In genomic region chr12:11773889-11774677, GRCh38 we compare ENCODE assay signal across 11 cellular contexts.
DNase-seq lines count a peak whose midpoint lies in the region; ATAC-seq, FAIRE-seq and TF ChIP-seq lines count a peak whose summit lies in the region.
"Had no signal": no experiment of that assay in that cellular context is flagged by ENCODE, and none has a peak within 500 bp of the region (broad histone marks: within the 10 kb centered on the region; RNA-seq: fewer than 3 reads in every experiment).

No MANE protein-coding gene starts in this region.

- H3K79me2 ChIP-seq in OCI-LY7 (ENCODE audit: insufficient read depth, low read depth, low read length) = no peaks in the 10 kb centered on the region

- peaks cover 89% of the 10 kb centered on the region for H3K4me1 Mint-ChIP-seq in activated T-cell treated with anti-CD3 and anti-CD28 coated beads, Interleukin-2, amount 50 U/mL, for 24 hours (ENCODE audit: low read depth)
- peaks cover 60% of the 10 kb centered on the region for H3K4me1 Mint-ChIP-seq in activated T-cell treated with anti-CD3 and anti-CD28 coated beads, Interleukin-2, amount 50 U/mL, for 4 hours (ENCODE audit: low read depth)
- peaks cover 44 to 74% of the 10 kb centered on the region in 2 donors for H3K4me1 Mint-ChIP-seq in stimulated activated naive B cell treated with anti-CD40 and anti-IgM and Interleukin-4, amounts not matched to agents 10 μg/mL and 1 μg/mL and 100 μg/mL, for 72 hours

- H3K4me1 ChIP-seq in OCI-LY7 (ENCODE audit: insufficient read depth, low read length, poor library complexity, severe bottlenecking) = peaks cover 68% of the 10 kb centered on the region

- intact Hi-C loops in OCI-LY7 (cut with micrococcal nuclease; ENCODE audit: unreplicated experiment) = no loop called here

- TF ChIP-seq CTCF in OCI-LY7 (conservative IDR thresholded peaks at IDR 0.05; ENCODE audit: low read length) = no peak

- peak overlapping the region; percentile 42 for H3K4me2 ChIP-seq in OCI-LY7 (ENCODE audit: low read length)

- H2AFZ ChIP-seq in OCI-LY7 (ENCODE audit: low read length) = no peak overlapping the region; the same call in 1 of the 2 replicates

- H3K36me3 ChIP-seq in OCI-LY7 (ENCODE audit: insufficient read depth, low read length) = peaks cover 11% of the 10 kb centered on the region; the same call in 1 of the 2 replicates

- no peaks in the 10 kb centered on the region for H4K20me1 ChIP-seq in OCI-LY7 (ENCODE audit: insufficient read depth, low read length)

- H3K9me3 Mint-ChIP-seq in activated T-cell treated with anti-CD3 and anti-CD28 coated beads, Interleukin-2, amount 50 U/mL, for 24 hours = no peaks in the 10 kb centered on the region
- H3K9me3 Mint-ChIP-seq in activated T-cell treated with anti-CD3 and anti-CD28 coated beads, Interleukin-2, amount 50 U/mL, for 4 hours = no peaks in the 10 kb centered on the region
- peaks cover 0 to 1% of the 10 kb centered on the region in 2 donors for H3K9me3 Mint-ChIP-seq in stimulated activated naive B cell treated with anti-CD40 and anti-IgM and Interleukin-4, amounts not matched to agents 10 μg/mL and 1 μg/mL and 100 μg/mL, for 72 hours

- no peak for TF ChIP-seq POLR2A in H54 (IDR thresholded peaks at IDR 0.05; ENCODE audit: low read depth, low read length)

- no peaks in the 10 kb centered on the region for H3K9me2 ChIP-seq in OCI-LY7 (ENCODE audit: insufficient read depth, low read length)

- FAIRE-seq in H54 (lab: Jason Lieb, UNC) = no peak

- H3K36me3 Mint-ChIP-seq in activated T-cell treated with anti-CD3 and anti-CD28 coated beads, Interleukin-2, amount 50 U/mL, for 24 hours (ENCODE audit: low read depth) = peaks cover 79% of the 10 kb centered on the region
- peaks cover 37% of the 10 kb centered on the region for H3K36me3 Mint-ChIP-seq in activated T-cell treated with anti-CD3 and anti-CD28 coated beads, Interleukin-2, amount 50 U/mL, for 4 hours (ENCODE audit: insufficient read depth)
- H3K36me3 Mint-ChIP-seq in stimulated activated naive B cell treated with anti-CD40 and anti-IgM and Interleukin-4, amounts not matched to agents 10 μg/mL and 1 μg/mL and 100 μg/mL, for 72 hours = peaks cover 44 to 48% of the 10 kb centered on the region in 2 donors

- ATAC-seq in activated T-cell treated with anti-CD3 and anti-CD28 coated beads, Interleukin-2, amount 50 U/mL, for 4 hours = no peak
- ATAC-seq in stimulated activated naive B cell treated with anti-CD40 and anti-IgM and Interleukin-4, amounts not matched to agents 10 μg/mL and 1 μg/mL and 100 μg/mL, for 72 hours (replicated peaks) = peak; percentile 51 to 53

- H3K27ac Mint-ChIP-seq in activated T-cell treated with anti-CD3 and anti-CD28 coated beads, Interleukin-2, amount 50 U/mL, for 24 hours = peak overlapping the region; percentile 5
- H3K27ac Mint-ChIP-seq in stimulated activated naive B cell treated with anti-CD40 and anti-IgM and Interleukin-4, amounts not matched to agents 10 μg/mL and 1 μg/mL and 100 μg/mL, for 72 hours = peak overlapping the region; percentile 82

- CTCF ChIA-PET in OCI-LY7 (lab: Charles Lee; ENCODE audit: unreplicated experiment) = interaction anchor here (1.1 kb wide), 2 partner anchors 10 to 24 kb away, joined by 3 to 5 read pairs; no protein-coding TSS in a partner anchor

- H3K9me3 ChIP-seq in OCI-LY7 (ENCODE audit: low read length) = no peaks in the 10 kb centered on the region

- DNase-seq in activated T-cell treated with anti-CD3 and anti-CD28 coated beads, Interleukin-2, amount 50 U/mL, for 24 hours = no peak
- no peak for DNase-seq in activated T-cell treated with anti-CD3 and anti-CD28 coated beads, Interleukin-2, amount 50 U/mL, for 4 hours
- DNase-seq in OCI-LY7 (ENCODE audit: low spot score) (no peak), islet precursor cell (peak; percentile 45), H54 (ENCODE audit: insufficient read length, low spot score) (no peak), NCI-H774 (lab: John Stamatoyannopoulos, UW) (no peak), cerebellar nuclear complex (lab: John Stamatoyannopoulos, UW) (no peak)
- no peak for DNase-seq in stimulated activated naive B cell treated with anti-CD40 and anti-IgM and Interleukin-4, amounts not matched to agents 10 μg/mL and 1 μg/mL and 100 μg/mL, for 72 hours
- DNase-seq: kidney glomerular epithelial cell, NCI-H1417, retina had no signal

- no peak overlapping the region for H3K27ac ChIP-seq in OCI-LY7 (ENCODE audit: low read depth, low read length, poor library complexity, severe bottlenecking)

- no peak overlapping the region for H3K4me3 Mint-ChIP-seq in activated T-cell treated with anti-CD3 and anti-CD28 coated beads, Interleukin-2, amount 50 U/mL, for 24 hours
- no peak overlapping the region for H3K4me3 Mint-ChIP-seq in activated T-cell treated with anti-CD3 and anti-CD28 coated beads, Interleukin-2, amount 50 U/mL, for 4 hours
- peak overlapping the region; percentile 52 to 59 for H3K4me3 Mint-ChIP-seq in stimulated activated naive B cell treated with anti-CD40 and anti-IgM and Interleukin-4, amounts not matched to agents 10 μg/mL and 1 μg/mL and 100 μg/mL, for 72 hours

- POLR2A ChIA-PET in OCI-LY7 (lab: Charles Lee) = interaction anchor here (0.6 to 2.3 kb wide), 4 partner anchors 12 to 132 kb away, joined by 3 to 9 read pairs (median 4); no protein-coding TSS in a partner anchor

- no TSS peak for BruUV-seq in OCI-LY7 (replicated peaks; lab: Mats Ljungman, UMichigan)

- H3K27me3 Mint-ChIP-seq in activated T-cell treated with anti-CD3 and anti-CD28 coated beads, Interleukin-2, amount 50 U/mL, for 24 hours = no peaks in the 10 kb centered on the region
- H3K27me3 Mint-ChIP-seq in activated T-cell treated with anti-CD3 and anti-CD28 coated beads, Interleukin-2, amount 50 U/mL, for 4 hours (ENCODE audit: low read depth) = no peaks in the 10 kb centered on the region
- H3K27me3 Mint-ChIP-seq in stimulated activated naive B cell treated with anti-CD40 and anti-IgM and Interleukin-4, amounts not matched to agents 10 μg/mL and 1 μg/mL and 100 μg/mL, for 72 hours = no peaks in the 10 kb centered on the region

- H3K4me3 ChIP-seq in OCI-LY7 (ENCODE audit: low read depth, low read length, poor library complexity, severe bottlenecking) = no peak overlapping the region

Comparison
In these comparisons a context has a peak if more than half of its experiments do, and no peak if none do; other contexts are left out.
1. H3K4me3 Mint-ChIP-seq: peak in stimulated activated naive B cell treated with anti-CD40 and anti-IgM and Interleukin-4, amounts not matched to agents 10 μg/mL and 1 μg/mL and 100 μg/mL, for 72 hours (2 of 2); none in activated T-cell treated with anti-CD3 and anti-CD28 coated beads, Interleukin-2, amount 50 U/mL, for 24 hours (single experiment) and activated T-cell treated with anti-CD3 and anti-CD28 coated beads, Interleukin-2, amount 50 U/mL, for 4 hours (single experiment).
2. ATAC-seq: peak in stimulated activated naive B cell treated with anti-CD40 and anti-IgM and Interleukin-4, amounts not matched to agents 10 μg/mL and 1 μg/mL and 100 μg/mL, for 72 hours (2 of 2); none in activated T-cell treated with anti-CD3 and anti-CD28 coated beads, Interleukin-2, amount 50 U/mL, for 4 hours (0 of 2).